In genomic region chr22:22219140-22219996, GRCh38 we compare ENCODE assay signal across 19 cellular contexts. TPM values are rescaled to one million over a fixed set of nuclear protein-coding genes. Genes with fewer than 3 reads are reported as not detected.
"Had no signal": no experiment of that assay in that cellular context is flagged by ENCODE, and none has a peak within 500 bp of the region (broad histone marks: within the 10 kb centered on the region; RNA-seq: fewer than 3 reads in every experiment).

No MANE protein-coding gene starts in this region.

- FAIRE-seq: endometrium had no signal

- ATAC-seq: left cardiac atrium; lower lobe of right lung; psoas muscle; right lobe of liver; stimulated activated memory B cell treated with anti-CD40 and anti-IgM and Interleukin-4, amounts not matched to agents 10 μg/mL and 1 μg/mL and 100 μg/mL, for 72 hours had no signal

- H3K27me3 ChIP-seq: breast epithelium, right lobe of liver, spleen, tibial artery, vagina had no signal

- H3K4me3 ChIP-seq: breast epithelium, dorsolateral prefrontal cortex, esophagus muscularis mucosa, lower lobe of right lung, psoas muscle, right lobe of liver, spleen, tibial artery, vagina had no signal

- H3K9me3 ChIP-seq: breast epithelium, esophagus muscularis mucosa, lower lobe of right lung, psoas muscle, right lobe of liver, spleen, tibial artery, vagina had no signal

- H3K27ac ChIP-seq: dorsolateral prefrontal cortex, esophagus muscularis mucosa, lower lobe of right lung, psoas muscle, right lobe of liver, spleen, tibial artery, vagina, VCaP had no signal

- H3K4me1 ChIP-seq: breast epithelium, esophagus muscularis mucosa, lower lobe of right lung, psoas muscle, right lobe of liver, tibial artery, vagina had no signal

- DNase-seq: activated CD4-positive, alpha-beta memory T cell treated with anti-CD3 and anti-CD28 coated beads, Interleukin-2, amount 10 ng/mL, durations not matched to agents 7 days and 5 days; activated CD8-positive, alpha-beta memory T cell treated with anti-CD3 and anti-CD28 coated beads, Interleukin-2, amount 50 U/mL, for 4 hours; activated naive CD4-positive, alpha-beta T cell; aorta; dorsolateral prefrontal cortex; head of caudate nucleus; left cardiac atrium; lower lobe of right lung; psoas muscle; right lobe of liver; spleen; stimulated activated CD4-positive, alpha-beta T cell treated with anti-CD3 and anti-CD28 coated beads, Interleukin-1b, Interleukin-23, amount 100 ng/mL, for 48 hours; tibial artery had no signal

- H3K36me3 ChIP-seq: breast epithelium, esophagus muscularis mucosa, lower lobe of right lung, right lobe of liver, spleen, tibial artery, vagina had no signal

RNA-seq across cellular contexts. Expression of gene VPREB1, which starts 25.2 kb away (rescaled TPM):
- polyA plus RNA-seq: aorta, psoas muscle had no signal
